Comparison of ENCODE assay signal across 1 cellular context in the genomic region with DNA sequence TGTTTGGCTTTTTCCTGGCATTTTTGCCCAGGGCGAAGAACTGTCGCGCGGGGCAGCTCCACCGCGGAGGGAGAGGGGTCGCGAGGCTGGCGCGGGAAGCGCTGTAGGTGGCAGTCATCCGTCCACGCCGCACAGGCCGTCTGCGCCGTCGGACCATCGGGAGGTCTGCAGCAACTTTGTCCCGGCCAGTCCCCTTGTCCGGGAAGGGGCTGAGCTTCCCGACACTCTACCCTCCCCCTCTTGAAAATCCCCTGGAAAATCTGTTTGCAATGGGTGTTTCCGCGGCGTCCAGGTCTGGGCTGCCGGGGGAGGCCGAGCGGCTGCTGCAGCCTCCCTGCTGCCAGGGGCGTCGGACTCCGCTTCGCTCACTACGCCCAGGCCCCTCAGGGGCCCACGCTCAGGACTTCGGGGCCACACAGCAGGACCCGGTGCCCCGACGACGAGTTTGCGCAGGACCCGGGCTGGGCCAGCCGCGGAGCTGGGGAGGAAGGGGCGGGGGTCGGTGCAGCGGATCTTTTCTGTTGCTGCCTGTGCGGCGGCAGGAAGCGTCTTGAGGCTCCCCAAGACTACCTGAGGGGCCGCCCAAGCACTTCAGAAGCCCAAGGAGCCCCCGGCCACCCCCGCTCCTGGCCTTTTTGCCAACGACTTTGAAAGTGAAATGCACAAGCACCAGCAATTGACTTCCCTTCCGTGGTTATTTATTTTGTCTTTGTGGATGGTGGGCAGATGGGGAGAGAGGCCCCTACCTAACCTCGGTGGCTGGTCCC.
TF ChIP-seq lines count a peak whose summit lies in the region.

No MANE protein-coding gene starts in this region.

TF ChIP-seq in HepG2, 621 proteins besides CTCF, POLR2A, EP300 and RAD21 (continued from another document and continues in another):
- TF ChIP-seq, protein P1, sequence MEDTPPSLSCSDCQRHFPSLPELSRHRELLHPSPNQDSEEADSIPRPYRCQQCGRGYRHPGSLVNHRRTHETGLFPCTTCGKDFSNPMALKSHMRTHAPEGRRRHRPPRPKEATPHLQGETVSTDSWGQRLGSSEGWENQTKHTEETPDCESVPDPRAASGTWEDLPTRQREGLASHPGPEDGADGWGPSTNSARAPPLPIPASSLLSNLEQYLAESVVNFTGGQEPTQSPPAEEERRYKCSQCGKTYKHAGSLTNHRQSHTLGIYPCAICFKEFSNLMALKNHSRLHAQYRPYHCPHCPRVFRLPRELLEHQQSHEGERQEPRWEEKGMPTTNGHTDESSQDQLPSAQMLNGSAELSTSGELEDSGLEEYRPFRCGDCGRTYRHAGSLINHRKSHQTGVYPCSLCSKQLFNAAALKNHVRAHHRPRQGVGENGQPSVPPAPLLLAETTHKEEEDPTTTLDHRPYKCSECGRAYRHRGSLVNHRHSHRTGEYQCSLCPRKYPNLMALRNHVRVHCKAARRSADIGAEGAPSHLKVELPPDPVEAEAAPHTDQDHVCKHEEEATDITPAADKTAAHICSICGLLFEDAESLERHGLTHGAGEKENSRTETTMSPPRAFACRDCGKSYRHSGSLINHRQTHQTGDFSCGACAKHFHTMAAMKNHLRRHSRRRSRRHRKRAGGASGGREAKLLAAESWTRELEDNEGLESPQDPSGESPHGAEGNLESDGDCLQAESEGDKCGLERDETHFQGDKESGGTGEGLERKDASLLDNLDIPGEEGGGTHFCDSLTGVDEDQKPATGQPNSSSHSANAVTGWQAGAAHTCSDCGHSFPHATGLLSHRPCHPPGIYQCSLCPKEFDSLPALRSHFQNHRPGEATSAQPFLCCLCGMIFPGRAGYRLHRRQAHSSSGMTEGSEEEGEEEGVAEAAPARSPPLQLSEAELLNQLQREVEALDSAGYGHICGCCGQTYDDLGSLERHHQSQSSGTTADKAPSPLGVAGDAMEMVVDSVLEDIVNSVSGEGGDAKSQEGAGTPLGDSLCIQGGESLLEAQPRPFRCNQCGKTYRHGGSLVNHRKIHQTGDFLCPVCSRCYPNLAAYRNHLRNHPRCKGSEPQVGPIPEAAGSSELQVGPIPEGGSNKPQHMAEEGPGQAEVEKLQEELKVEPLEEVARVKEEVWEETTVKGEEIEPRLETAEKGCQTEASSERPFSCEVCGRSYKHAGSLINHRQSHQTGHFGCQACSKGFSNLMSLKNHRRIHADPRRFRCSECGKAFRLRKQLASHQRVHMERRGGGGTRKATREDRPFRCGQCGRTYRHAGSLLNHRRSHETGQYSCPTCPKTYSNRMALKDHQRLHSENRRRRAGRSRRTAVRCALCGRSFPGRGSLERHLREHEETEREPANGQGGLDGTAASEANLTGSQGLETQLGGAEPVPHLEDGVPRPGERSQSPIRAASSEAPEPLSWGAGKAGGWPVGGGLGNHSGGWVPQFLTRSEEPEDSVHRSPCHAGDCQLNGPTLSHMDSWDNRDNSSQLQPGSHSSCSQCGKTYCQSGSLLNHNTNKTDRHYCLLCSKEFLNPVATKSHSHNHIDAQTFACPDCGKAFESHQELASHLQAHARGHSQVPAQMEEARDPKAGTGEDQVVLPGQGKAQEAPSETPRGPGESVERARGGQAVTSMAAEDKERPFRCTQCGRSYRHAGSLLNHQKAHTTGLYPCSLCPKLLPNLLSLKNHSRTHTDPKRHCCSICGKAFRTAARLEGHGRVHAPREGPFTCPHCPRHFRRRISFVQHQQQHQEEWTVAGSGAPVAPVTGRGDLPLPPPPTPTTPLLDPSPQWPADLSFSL (CRISPR knock-in tag; IDR thresholded peaks at IDR 0.05): no peak
- TF ChIP-seq, protein P2, sequence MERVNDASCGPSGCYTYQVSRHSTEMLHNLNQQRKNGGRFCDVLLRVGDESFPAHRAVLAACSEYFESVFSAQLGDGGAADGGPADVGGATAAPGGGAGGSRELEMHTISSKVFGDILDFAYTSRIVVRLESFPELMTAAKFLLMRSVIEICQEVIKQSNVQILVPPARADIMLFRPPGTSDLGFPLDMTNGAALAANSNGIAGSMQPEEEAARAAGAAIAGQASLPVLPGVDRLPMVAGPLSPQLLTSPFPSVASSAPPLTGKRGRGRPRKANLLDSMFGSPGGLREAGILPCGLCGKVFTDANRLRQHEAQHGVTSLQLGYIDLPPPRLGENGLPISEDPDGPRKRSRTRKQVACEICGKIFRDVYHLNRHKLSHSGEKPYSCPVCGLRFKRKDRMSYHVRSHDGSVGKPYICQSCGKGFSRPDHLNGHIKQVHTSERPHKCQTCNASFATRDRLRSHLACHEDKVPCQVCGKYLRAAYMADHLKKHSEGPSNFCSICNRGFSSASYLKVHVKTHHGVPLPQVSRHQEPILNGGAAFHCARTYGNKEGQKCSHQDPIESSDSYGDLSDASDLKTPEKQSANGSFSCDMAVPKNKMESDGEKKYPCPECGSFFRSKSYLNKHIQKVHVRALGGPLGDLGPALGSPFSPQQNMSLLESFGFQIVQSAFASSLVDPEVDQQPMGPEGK (CRISPR knock-in tag; IDR thresholded peaks at IDR 0.05): peak; percentile 86
- TF ChIP-seq, protein P3, sequence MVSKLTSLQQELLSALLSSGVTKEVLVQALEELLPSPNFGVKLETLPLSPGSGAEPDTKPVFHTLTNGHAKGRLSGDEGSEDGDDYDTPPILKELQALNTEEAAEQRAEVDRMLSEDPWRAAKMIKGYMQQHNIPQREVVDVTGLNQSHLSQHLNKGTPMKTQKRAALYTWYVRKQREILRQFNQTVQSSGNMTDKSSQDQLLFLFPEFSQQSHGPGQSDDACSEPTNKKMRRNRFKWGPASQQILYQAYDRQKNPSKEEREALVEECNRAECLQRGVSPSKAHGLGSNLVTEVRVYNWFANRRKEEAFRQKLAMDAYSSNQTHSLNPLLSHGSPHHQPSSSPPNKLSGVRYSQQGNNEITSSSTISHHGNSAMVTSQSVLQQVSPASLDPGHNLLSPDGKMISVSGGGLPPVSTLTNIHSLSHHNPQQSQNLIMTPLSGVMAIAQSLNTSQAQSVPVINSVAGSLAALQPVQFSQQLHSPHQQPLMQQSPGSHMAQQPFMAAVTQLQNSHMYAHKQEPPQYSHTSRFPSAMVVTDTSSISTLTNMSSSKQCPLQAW (CRISPR knock-in tag; IDR thresholded peaks at IDR 0.05): peak; percentile 35
- TF ChIP-seq KAT8 (CRISPR knock-in tag; IDR thresholded peaks at IDR 0.05): peak; percentile 49; the same call in 1 of the 2 replicates
- TF ChIP-seq, protein P4, sequence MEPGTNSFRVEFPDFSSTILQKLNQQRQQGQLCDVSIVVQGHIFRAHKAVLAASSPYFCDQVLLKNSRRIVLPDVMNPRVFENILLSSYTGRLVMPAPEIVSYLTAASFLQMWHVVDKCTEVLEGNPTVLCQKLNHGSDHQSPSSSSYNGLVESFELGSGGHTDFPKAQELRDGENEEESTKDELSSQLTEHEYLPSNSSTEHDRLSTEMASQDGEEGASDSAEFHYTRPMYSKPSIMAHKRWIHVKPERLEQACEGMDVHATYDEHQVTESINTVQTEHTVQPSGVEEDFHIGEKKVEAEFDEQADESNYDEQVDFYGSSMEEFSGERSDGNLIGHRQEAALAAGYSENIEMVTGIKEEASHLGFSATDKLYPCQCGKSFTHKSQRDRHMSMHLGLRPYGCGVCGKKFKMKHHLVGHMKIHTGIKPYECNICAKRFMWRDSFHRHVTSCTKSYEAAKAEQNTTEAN (CRISPR knock-in tag; conservative IDR thresholded peaks at IDR 0.05): no peak
- TF ChIP-seq NONO (IDR thresholded peaks at IDR 0.05): no peak
- TF ChIP-seq NONO (CRISPR knock-in tag; conservative IDR thresholded peaks at IDR 0.05): 0 out of 2 replicates have a peak, but pooled peaks have one; percentile 4
- no peak for TF ChIP-seq ZNF230 (CRISPR knock-in tag; IDR thresholded peaks at IDR 0.05)
- TF ChIP-seq AKAP8 (CRISPR knock-in tag; IDR thresholded peaks at IDR 0.05): peak; percentile 14; the same call in 1 of the 2 replicates
- peak; percentile 20; the same call in 1 of the 2 replicates for TF ChIP-seq DR1 (CRISPR knock-in tag; IDR thresholded peaks at IDR 0.05)
- 0 out of 2 replicates have a peak, but pooled peaks have one; percentile 24 for TF ChIP-seq YEATS2 (CRISPR knock-in tag; IDR thresholded peaks at IDR 0.05; ENCODE audit: borderline replicate concordance)
- TF ChIP-seq, protein P5, sequence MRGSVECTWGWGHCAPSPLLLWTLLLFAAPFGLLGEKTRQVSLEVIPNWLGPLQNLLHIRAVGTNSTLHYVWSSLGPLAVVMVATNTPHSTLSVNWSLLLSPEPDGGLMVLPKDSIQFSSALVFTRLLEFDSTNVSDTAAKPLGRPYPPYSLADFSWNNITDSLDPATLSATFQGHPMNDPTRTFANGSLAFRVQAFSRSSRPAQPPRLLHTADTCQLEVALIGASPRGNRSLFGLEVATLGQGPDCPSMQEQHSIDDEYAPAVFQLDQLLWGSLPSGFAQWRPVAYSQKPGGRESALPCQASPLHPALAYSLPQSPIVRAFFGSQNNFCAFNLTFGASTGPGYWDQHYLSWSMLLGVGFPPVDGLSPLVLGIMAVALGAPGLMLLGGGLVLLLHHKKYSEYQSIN (CRISPR knock-in tag; IDR thresholded peaks at IDR 0.05; ENCODE audit: borderline replicate concordance): no peak
- TF ChIP-seq, protein P6, sequence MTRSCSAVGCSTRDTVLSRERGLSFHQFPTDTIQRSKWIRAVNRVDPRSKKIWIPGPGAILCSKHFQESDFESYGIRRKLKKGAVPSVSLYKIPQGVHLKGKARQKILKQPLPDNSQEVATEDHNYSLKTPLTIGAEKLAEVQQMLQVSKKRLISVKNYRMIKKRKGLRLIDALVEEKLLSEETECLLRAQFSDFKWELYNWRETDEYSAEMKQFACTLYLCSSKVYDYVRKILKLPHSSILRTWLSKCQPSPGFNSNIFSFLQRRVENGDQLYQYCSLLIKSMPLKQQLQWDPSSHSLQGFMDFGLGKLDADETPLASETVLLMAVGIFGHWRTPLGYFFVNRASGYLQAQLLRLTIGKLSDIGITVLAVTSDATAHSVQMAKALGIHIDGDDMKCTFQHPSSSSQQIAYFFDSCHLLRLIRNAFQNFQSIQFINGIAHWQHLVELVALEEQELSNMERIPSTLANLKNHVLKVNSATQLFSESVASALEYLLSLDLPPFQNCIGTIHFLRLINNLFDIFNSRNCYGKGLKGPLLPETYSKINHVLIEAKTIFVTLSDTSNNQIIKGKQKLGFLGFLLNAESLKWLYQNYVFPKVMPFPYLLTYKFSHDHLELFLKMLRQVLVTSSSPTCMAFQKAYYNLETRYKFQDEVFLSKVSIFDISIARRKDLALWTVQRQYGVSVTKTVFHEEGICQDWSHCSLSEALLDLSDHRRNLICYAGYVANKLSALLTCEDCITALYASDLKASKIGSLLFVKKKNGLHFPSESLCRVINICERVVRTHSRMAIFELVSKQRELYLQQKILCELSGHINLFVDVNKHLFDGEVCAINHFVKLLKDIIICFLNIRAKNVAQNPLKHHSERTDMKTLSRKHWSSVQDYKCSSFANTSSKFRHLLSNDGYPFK (CRISPR knock-in tag; IDR thresholded peaks at IDR 0.05; ENCODE audit: borderline replicate concordance): no peak
- TF ChIP-seq HDAC1 (CRISPR knock-in tag; IDR thresholded peaks at IDR 0.05): peak; percentile 21; the same call in 1 of the 2 replicates
- no peak for TF ChIP-seq ZFY (CRISPR knock-in tag; IDR thresholded peaks at IDR 0.05)
- TF ChIP-seq, protein P7, sequence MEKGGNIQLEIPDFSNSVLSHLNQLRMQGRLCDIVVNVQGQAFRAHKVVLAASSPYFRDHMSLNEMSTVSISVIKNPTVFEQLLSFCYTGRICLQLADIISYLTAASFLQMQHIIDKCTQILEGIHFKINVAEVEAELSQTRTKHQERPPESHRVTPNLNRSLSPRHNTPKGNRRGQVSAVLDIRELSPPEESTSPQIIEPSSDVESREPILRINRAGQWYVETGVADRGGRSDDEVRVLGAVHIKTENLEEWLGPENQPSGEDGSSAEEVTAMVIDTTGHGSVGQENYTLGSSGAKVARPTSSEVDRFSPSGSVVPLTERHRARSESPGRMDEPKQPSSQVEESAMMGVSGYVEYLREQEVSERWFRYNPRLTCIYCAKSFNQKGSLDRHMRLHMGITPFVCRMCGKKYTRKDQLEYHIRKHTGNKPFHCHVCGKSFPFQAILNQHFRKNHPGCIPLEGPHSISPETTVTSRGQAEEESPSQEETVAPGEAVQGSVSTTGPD (CRISPR knock-in tag; IDR thresholded peaks at IDR 0.05): no peak
- peak; percentile 10; the same call in 1 of the 2 replicates for TF ChIP-seq TBX2 (CRISPR knock-in tag; IDR thresholded peaks at IDR 0.05; ENCODE audit: borderline replicate concordance)
- 0 out of 2 replicates have a peak, but pooled peaks have one; percentile 31 for TF ChIP-seq ZNF468 (CRISPR knock-in tag; IDR thresholded peaks at IDR 0.05)
- peak; percentile 7; the same call in 1 of the 2 replicates for TF ChIP-seq TAF1 (CRISPR knock-in tag; IDR thresholded peaks at IDR 0.05)
- no peak for TF ChIP-seq ZNF629 (CRISPR knock-in tag; conservative IDR thresholded peaks at IDR 0.05)
- TF ChIP-seq ZNF792 (CRISPR knock-in tag; IDR thresholded peaks at IDR 0.05): peak; percentile 78; the same call in 1 of the 2 replicates
- peak; percentile 46; the same call in 1 of the 2 replicates for TF ChIP-seq ARNT2 (CRISPR knock-in tag; IDR thresholded peaks at IDR 0.05; ENCODE audit: low read depth)
- TF ChIP-seq GPN1 (CRISPR knock-in tag; IDR thresholded peaks at IDR 0.05; ENCODE audit: borderline replicate concordance): no peak
- TF ChIP-seq THAP11 (CRISPR knock-in tag; IDR thresholded peaks at IDR 0.05): peak; percentile 15; the same call in 1 of the 2 replicates
- peak; percentile 40; the same call in 1 of the 2 replicates for TF ChIP-seq FOSL2 (CRISPR knock-in tag; IDR thresholded peaks at IDR 0.05)
- no peak for TF ChIP-seq ZNF329 (CRISPR knock-in tag; IDR thresholded peaks at IDR 0.05; ENCODE audit: low read depth)
- TF ChIP-seq ELF3 (CRISPR knock-in tag; IDR thresholded peaks at IDR 0.05): peak; percentile 19; the same call in 1 of the 2 replicates
- peak; percentile 55 for TF ChIP-seq GATAD2A (CRISPR knock-in tag; IDR thresholded peaks at IDR 0.05)
- TF ChIP-seq PRMT3 (CRISPR knock-in tag; IDR thresholded peaks at IDR 0.05; ENCODE audit: borderline replicate concordance, low read depth): no peak
- TF ChIP-seq, protein P8, sequence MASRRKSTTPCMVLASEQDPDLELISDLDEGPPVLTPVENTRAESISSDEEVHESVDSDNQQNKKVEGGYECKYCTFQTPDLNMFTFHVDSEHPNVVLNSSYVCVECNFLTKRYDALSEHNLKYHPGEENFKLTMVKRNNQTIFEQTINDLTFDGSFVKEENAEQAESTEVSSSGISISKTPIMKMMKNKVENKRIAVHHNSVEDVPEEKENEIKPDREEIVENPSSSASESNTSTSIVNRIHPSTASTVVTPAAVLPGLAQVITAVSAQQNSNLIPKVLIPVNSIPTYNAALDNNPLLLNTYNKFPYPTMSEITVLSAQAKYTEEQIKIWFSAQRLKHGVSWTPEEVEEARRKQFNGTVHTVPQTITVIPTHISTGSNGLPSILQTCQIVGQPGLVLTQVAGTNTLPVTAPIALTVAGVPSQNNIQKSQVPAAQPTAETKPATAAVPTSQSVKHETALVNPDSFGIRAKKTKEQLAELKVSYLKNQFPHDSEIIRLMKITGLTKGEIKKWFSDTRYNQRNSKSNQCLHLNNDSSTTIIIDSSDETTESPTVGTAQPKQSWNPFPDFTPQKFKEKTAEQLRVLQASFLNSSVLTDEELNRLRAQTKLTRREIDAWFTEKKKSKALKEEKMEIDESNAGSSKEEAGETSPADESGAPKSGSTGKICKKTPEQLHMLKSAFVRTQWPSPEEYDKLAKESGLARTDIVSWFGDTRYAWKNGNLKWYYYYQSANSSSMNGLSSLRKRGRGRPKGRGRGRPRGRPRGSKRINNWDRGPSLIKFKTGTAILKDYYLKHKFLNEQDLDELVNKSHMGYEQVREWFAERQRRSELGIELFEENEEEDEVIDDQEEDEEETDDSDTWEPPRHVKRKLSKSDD (CRISPR knock-in tag; IDR thresholded peaks at IDR 0.05; ENCODE audit: low read depth): peak; percentile 92
